Comparison of ENCODE assay signal across 8 cellular contexts in the genomic region with DNA sequence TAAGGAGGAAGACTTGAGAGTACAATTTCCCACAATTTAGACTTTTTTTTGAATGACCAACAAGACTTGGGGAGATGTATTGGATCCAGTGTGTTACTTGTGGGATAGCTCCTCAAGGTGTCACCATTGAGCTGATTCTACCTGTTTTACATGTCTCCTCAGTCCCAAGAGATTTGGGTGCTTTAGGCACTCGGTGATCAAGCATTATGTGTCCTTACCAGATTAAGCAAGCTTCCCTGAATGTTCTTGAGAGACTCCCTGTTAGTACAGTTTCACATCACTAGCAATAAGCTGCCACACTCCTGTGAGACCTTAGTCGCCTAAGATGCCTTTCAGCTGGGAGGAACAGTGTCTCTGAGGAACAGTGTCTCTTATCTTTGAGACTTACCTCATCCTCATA.
DNase-seq lines count a peak whose midpoint lies in the region; ATAC-seq, FAIRE-seq and TF ChIP-seq lines count a peak whose summit lies in the region.

No MANE protein-coding gene starts in this region.

- no peaks in the 10 kb centered on the region for H3K36me3 Mint-ChIP-seq in GM23338 (ENCODE audit: low read depth)
- H3K36me3 Mint-ChIP-seq in astrocyte (ENCODE audit: low read depth, unreplicated experiment): no peaks in the 10 kb centered on the region
- no peaks in the 10 kb centered on the region for H3K36me3 Mint-ChIP-seq in memory B cell

- H3K4me3 ChIP-seq in GM23338 (no peak overlapping the region), astrocyte (ENCODE audit: insufficient read depth, low read depth, low read length) (no peak overlapping the region)

- H3K27ac Mint-ChIP-seq in GM23338: no peak overlapping the region
- peak overlapping the region; percentile 96 for H3K27ac Mint-ChIP-seq in astrocyte (ENCODE audit: unreplicated experiment)
- H3K27ac Mint-ChIP-seq in memory B cell: no peak overlapping the region

- H3K9me3 ChIP-seq in astrocyte (ENCODE audit: insufficient read depth, low read depth, low read length): no peaks in the 10 kb centered on the region

- H3K9ac ChIP-seq in astrocyte (ENCODE audit: low read length): peak overlapping the region; percentile 79

- DNase-seq in ELF-1 (ENCODE audit: low read depth, low spot score) (peak; percentile 39), GM23338 (ENCODE audit: low spot score) (peak; percentile 77), NCI-H1048 (lab: John Stamatoyannopoulos, UW) (peak; percentile 0), astrocyte (ENCODE audit: low read depth) (peak; percentile 62), memory B cell (ENCODE audit: low spot score in 2 of 2) (peak in 1 of 2 donors; percentile 2), NCI-H1694 (lab: John Stamatoyannopoulos, UW) (no peak)

- H3K4me2 ChIP-seq in GM23338 (no peak overlapping the region), astrocyte (ENCODE audit: low read length) (peak overlapping the region; percentile 69)

- peak; percentile 74 to 86 for TF ChIP-seq CTCF in GM23338 (conservative IDR thresholded peaks at IDR 0.05; ENCODE audit: low read depth in 2 of 2)
- TF ChIP-seq CTCF in astrocyte (IDR thresholded peaks at IDR 0.05; ENCODE audit: insufficient read depth, low read depth, low read length): peak; percentile 65

- H3K9me2 ChIP-seq in GM23338 (ENCODE audit: insufficient read depth): no peaks in the 10 kb centered on the region

- H3K4me3 Mint-ChIP-seq in GM23338 (no peak overlapping the region), astrocyte (ENCODE audit: unreplicated experiment) (no peak overlapping the region), memory B cell (no peak overlapping the region)

- H3K27me3 ChIP-seq in GM23338 (ENCODE audit: insufficient read depth): no peaks in the 10 kb centered on the region
- H3K27me3 ChIP-seq in astrocyte (ENCODE audit: insufficient read depth, low read length): no peaks in the 10 kb centered on the region

- no peaks in the 10 kb centered on the region for H3K27me3 Mint-ChIP-seq in GM23338 (ENCODE audit: insufficient read depth, low read depth, poor library complexity)
- no peaks in the 10 kb centered on the region for H3K27me3 Mint-ChIP-seq in astrocyte (ENCODE audit: low read depth, unreplicated experiment)
- H3K27me3 Mint-ChIP-seq in memory B cell: no peaks in the 10 kb centered on the region

- ATAC-seq in GM23338 (peak; percentile 88), memory B cell (ENCODE audit: low read depth) (peak; percentile 60), HG03045 (IDR thresholded peaks at IDR 0.05; ENCODE audit: unreplicated experiment) (no peak), GM21786 (IDR thresholded peaks at IDR 0.05; ENCODE audit: unreplicated experiment) (no peak)

- H3K9me3 Mint-ChIP-seq in GM23338 (no peaks in the 10 kb centered on the region), astrocyte (ENCODE audit: unreplicated experiment) (no peaks in the 10 kb centered on the region), memory B cell (no peaks in the 10 kb centered on the region)

- H3K79me2 ChIP-seq in GM23338 (replicated peaks; ENCODE audit: insufficient read depth) (no peaks in the 10 kb centered on the region), astrocyte (ENCODE audit: insufficient read depth, low read length) (no peaks in the 10 kb centered on the region)

- H2AFZ ChIP-seq in GM23338 (peak overlapping the region; percentile 53; the same call in 1 of the 2 replicates), astrocyte (ENCODE audit: low read depth, low read length) (peak overlapping the region; percentile 60)

- H3K27ac ChIP-seq in GM23338 (ENCODE audit: low read depth): no peak overlapping the region
- peak overlapping the region; percentile 94 for H3K27ac ChIP-seq in astrocyte (ENCODE audit: low read depth, low read length)

- FAIRE-seq in astrocyte (lab: Jason Lieb, UNC): peak; percentile 55

- H4K20me1 ChIP-seq in GM23338 (replicated peaks; ENCODE audit: insufficient read depth): no peaks in the 10 kb centered on the region
- no peaks in the 10 kb centered on the region for H4K20me1 ChIP-seq in astrocyte (ENCODE audit: insufficient read depth, low read length)

- peaks cover 5% of the 10 kb centered on the region; the same call in 2 of the 3 replicates for H3K4me1 Mint-ChIP-seq in GM23338
- peaks cover 32% of the 10 kb centered on the region for H3K4me1 Mint-ChIP-seq in astrocyte (ENCODE audit: low read depth, unreplicated experiment)
- no peaks in the 10 kb centered on the region for H3K4me1 Mint-ChIP-seq in memory B cell

- H3K36me3 ChIP-seq in GM23338 (ENCODE audit: insufficient read depth): no peaks in the 10 kb centered on the region
- H3K36me3 ChIP-seq in astrocyte (ENCODE audit: insufficient read depth, low read length): no peaks in the 10 kb centered on the region

- H3K4me1 ChIP-seq in GM23338 (ENCODE audit: insufficient read depth) (no peaks in the 10 kb centered on the region), astrocyte (ENCODE audit: insufficient read depth, low read length) (peaks cover 34% of the 10 kb centered on the region)

- H3F3A ChIP-seq in GM23338 (replicated peaks; ENCODE audit: low read depth): no peaks in the 10 kb centered on the region

TF ChIP-seq in GM23338, 12 proteins besides CTCF, POLR2A, EP300 and RAD21 (continues in another document):
- TF ChIP-seq ZNF114 (CRISPR knock-in tag; IDR thresholded peaks at IDR 0.05) (no peak), NANOG (IDR thresholded peaks at IDR 0.05; ENCODE audit: borderline replicate concordance) (no peak), STAT1 (IDR thresholded peaks at IDR 0.05; ENCODE audit: unreplicated experiment) (no peak), EZH2 (IDR thresholded peaks at IDR 0.05; ENCODE audit: low read depth, unreplicated experiment) (no peak)
- TF ChIP-seq, protein P1, sequence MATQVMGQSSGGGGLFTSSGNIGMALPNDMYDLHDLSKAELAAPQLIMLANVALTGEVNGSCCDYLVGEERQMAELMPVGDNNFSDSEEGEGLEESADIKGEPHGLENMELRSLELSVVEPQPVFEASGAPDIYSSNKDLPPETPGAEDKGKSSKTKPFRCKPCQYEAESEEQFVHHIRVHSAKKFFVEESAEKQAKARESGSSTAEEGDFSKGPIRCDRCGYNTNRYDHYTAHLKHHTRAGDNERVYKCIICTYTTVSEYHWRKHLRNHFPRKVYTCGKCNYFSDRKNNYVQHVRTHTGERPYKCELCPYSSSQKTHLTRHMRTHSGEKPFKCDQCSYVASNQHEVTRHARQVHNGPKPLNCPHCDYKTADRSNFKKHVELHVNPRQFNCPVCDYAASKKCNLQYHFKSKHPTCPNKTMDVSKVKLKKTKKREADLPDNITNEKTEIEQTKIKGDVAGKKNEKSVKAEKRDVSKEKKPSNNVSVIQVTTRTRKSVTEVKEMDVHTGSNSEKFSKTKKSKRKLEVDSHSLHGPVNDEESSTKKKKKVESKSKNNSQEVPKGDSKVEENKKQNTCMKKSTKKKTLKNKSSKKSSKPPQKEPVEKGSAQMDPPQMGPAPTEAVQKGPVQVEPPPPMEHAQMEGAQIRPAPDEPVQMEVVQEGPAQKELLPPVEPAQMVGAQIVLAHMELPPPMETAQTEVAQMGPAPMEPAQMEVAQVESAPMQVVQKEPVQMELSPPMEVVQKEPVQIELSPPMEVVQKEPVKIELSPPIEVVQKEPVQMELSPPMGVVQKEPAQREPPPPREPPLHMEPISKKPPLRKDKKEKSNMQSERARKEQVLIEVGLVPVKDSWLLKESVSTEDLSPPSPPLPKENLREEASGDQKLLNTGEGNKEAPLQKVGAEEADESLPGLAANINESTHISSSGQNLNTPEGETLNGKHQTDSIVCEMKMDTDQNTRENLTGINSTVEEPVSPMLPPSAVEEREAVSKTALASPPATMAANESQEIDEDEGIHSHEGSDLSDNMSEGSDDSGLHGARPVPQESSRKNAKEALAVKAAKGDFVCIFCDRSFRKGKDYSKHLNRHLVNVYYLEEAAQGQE (IDR thresholded peaks at IDR 0.05; ENCODE audit: unreplicated experiment): no peak

Comparison
In these comparisons a context has a peak if more than half of its experiments do, and no peak if none do; other contexts are left out.
1. ATAC-seq: peak in GM23338 (single experiment) and memory B cell (single experiment); none in HG03045 (single experiment) and GM21786 (single experiment).